In the genomic region with DNA sequence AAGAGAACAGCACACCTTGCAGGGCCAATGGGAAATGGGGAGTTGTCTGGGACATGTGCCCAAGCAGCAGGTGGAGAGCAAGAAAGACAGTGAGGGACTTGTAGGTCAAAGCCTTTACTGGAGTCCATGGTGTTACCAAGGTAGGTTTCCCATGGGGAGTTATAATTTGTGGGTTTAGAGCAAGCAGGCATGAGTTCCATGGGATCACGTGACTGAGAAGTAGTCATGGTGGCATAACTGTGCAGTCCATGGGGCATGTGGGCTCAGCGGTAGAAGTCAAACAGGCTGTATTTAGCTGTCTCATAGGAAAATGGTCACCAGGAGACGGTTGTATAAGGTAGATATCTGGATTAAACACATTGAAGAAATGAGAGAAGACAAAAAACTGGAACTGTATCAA, we compare ENCODE assay signal across 7 cellular contexts.
"Had no signal": no experiment of that assay in that cellular context is flagged by ENCODE, and none has a peak within 500 bp of the region (broad histone marks: within the 10 kb centered on the region; RNA-seq: fewer than 3 reads in every experiment).

No MANE protein-coding gene starts in this region.

- H3K4me2 ChIP-seq: GM23338 had no signal

- FAIRE-seq: H1, HTR-8/SVneo had no signal

- H3K4me3 ChIP-seq: GM23338 had no signal

- H2AFZ ChIP-seq: GM23338 had no signal

- ATAC-seq: GM23338 had no signal

- DNase-seq: H9, HCEC 1CT, Kasumi-1, KG1 had no signal
